8 cellular contexts compared by ENCODE assay signal in genomic region chr3:10010546-10011465, GRCh38. TPM values are rescaled to one million over a fixed set of nuclear protein-coding genes. Genes with fewer than 3 reads are reported as not detected.
DNase-seq lines count a peak whose midpoint lies in the region; ATAC-seq and TF ChIP-seq lines count a peak whose summit lies in the region.

No MANE protein-coding gene starts in this region.

- no peaks in the 10 kb centered on the region for H4K20me1 ChIP-seq in smooth muscle cell (ENCODE audit: low read depth)

- no peaks in the 10 kb centered on the region for H3K36me3 Mint-ChIP-seq in WTC11

- peak overlapping the region; percentile 64 for H3K4me3 Mint-ChIP-seq in WTC11

- H3K36me3 ChIP-seq in smooth muscle cell (ENCODE audit: low read depth) = no peaks in the 10 kb centered on the region

- peaks cover 8% of the 10 kb centered on the region for H3K4me1 ChIP-seq in smooth muscle cell (ENCODE audit: low read depth)

- peaks cover 20% of the 10 kb centered on the region for H3K4me1 Mint-ChIP-seq in WTC11

- H3K27me3 ChIP-seq in smooth muscle cell (ENCODE audit: low read depth) = no peaks in the 10 kb centered on the region

- H3K79me2 ChIP-seq in smooth muscle cell (ENCODE audit: low read depth) = no peaks in the 10 kb centered on the region

- peak; percentile 85 for ATAC-seq in GM18868 (IDR thresholded peaks at IDR 0.05; ENCODE audit: unreplicated experiment)
- peak; percentile 93 for ATAC-seq in HG03095 (IDR thresholded peaks at IDR 0.05; ENCODE audit: unreplicated experiment)
- ATAC-seq in WTC11 = peak; percentile 81

- TF ChIP-seq CTCF in AG04449 (IDR thresholded peaks at IDR 0.05; ENCODE audit: insufficient read depth, low read length, missing control alignments) (no peak), WTC11 (IDR thresholded peaks at IDR 0.05) (no peak), cardiac fibroblast (IDR thresholded peaks at IDR 0.05; ENCODE audit: low read depth, low read length) (no peak), smooth muscle cell (IDR thresholded peaks at IDR 0.05; ENCODE audit: borderline replicate concordance, insufficient read depth, poor library complexity, severe bottlenecking) (no peak)

- H3K27ac Mint-ChIP-seq in WTC11 = no peak overlapping the region

- peak overlapping the region; percentile 70 for H3K9ac ChIP-seq in smooth muscle cell (ENCODE audit: low read depth)

- no peaks in the 10 kb centered on the region for H3K9me3 Mint-ChIP-seq in WTC11

- 4% methylated on average over 32 of the region's 60 CpGs for WGBS in smooth muscle cell (ENCODE audit: low lambda C conversion rate)

- peak overlapping the region; percentile 71 for H3K4me3 ChIP-seq in AG04449 (ENCODE audit: low read depth, low read length)
- H3K4me3 ChIP-seq in cardiac fibroblast (replicated peaks in 1 of 2; ENCODE audit: low read depth in 2 of 2, low read length in 2 of 2) = peak overlapping the region; percentile 68 to 70
- H3K4me3 ChIP-seq in smooth muscle cell = peak overlapping the region; percentile 77

- POLR2A ChIA-PET in AG04449 (lab: Yijun Ruan, JAX) (interaction anchor here (1.2 kb wide), 1 partner anchor 64 kb away, joined by 9 read pairs; no protein-coding TSS in a partner anchor), WTC11 (lab: Charles Lee) (interaction anchor here (0.6 to 2.0 kb wide), 4 partner anchors 15 to 648 kb away, joined by 3 to 10 read pairs (median 3); partner anchors contain the start of genes ARPC4, FANCD2, TADA3 and THUMPD3)

- H3K9me3 ChIP-seq in smooth muscle cell (replicated peaks; ENCODE audit: low read depth) = no peaks in the 10 kb centered on the region

- no peak overlapping the region for H3K27ac ChIP-seq in smooth muscle cell (ENCODE audit: low read depth)

- H3F3A ChIP-seq in smooth muscle cell (ENCODE audit: low read depth) = no peaks in the 10 kb centered on the region

- no peak for DNase-seq in AG04449 (ENCODE audit: low read depth, low spot score)
- DNase-seq in NCI-H2196 (lab: John Stamatoyannopoulos, UW; ENCODE audit: unreplicated experiment) = peak; percentile 72
- DNase-seq in WTC11 (ENCODE audit: low spot score) = peak; percentile 98
- peak; percentile 91 to 95 for DNase-seq in cardiac fibroblast (ENCODE audit: low read depth in 2 of 2)
- peak; percentile 77 for DNase-seq in inferior parietal cortex (ENCODE audit: extremely low spot score)
- DNase-seq in smooth muscle cell (lab: John Stamatoyannopoulos, UW; ENCODE audit: unreplicated experiment) = peak; percentile 89

- H3K4me2 ChIP-seq in smooth muscle cell = peak overlapping the region; percentile 93

- peaks cover 33% of the 10 kb centered on the region for H3K27me3 Mint-ChIP-seq in WTC11 (ENCODE audit: low read depth)

- H2AFZ ChIP-seq in smooth muscle cell (ENCODE audit: low read depth) = peak overlapping the region; percentile 81

- CTCF ChIA-PET in AG04449 (lab: Yijun Ruan, JAX) = interaction anchor here (0.6 to 0.9 kb wide), 3 partner anchors 29 to 236 kb away, joined by 3 to 5 read pairs (median 3); no protein-coding TSS in a partner anchor
- CTCF ChIA-PET in WTC11 (lab: Charles Lee) = interaction anchor here (0.6 to 1.4 kb wide), 7 partner anchors 24 to 507 kb away, joined by 3 to 7 read pairs (median 3); partner anchors contain the start of gene EMC3

TF ChIP-seq in WTC11, 78 proteins besides CTCF, POLR2A, EP300 and RAD21:
- 0 out of 2 replicates have a peak, but pooled peaks have one; percentile 35 for TF ChIP-seq ARID4B (CRISPR knock-in tag; IDR thresholded peaks at IDR 0.05; ENCODE audit: borderline replicate concordance)
- peak; percentile 70; the same call in 1 of the 2 replicates for TF ChIP-seq ZNF423 (CRISPR knock-in tag; IDR thresholded peaks at IDR 0.05)
- no peak for TF ChIP-seq GTF2I (CRISPR knock-in tag; conservative IDR thresholded peaks at IDR 0.05)
- TF ChIP-seq KAT7 (CRISPR knock-in tag; IDR thresholded peaks at IDR 0.05; ENCODE audit: borderline replicate concordance) = 0 out of 2 replicates have a peak, but pooled peaks have one; percentile 34

RNA-seq across cellular contexts. Expression of gene FANCD2, which starts 15.4 kb away (rescaled TPM):
- 69.6 to 73.5 TPM (median 73.1 TPM) in 3 replicates for total RNA-seq in WTC11 (2021)
- 5.6 and 7.6 TPM in 2 replicates for total RNA-seq in smooth muscle cell
- 4.4 and 5.8 TPM in 2 replicates for polyA plus RNA-seq in smooth muscle cell

RNA-seq across cellular contexts. Expression of gene EMC3, which starts 24.2 kb away (rescaled TPM):
- total RNA-seq in WTC11 (2021) (38.0 to 43.8 TPM (median 42.1 TPM) in 3 replicates), smooth muscle cell (111 and 122 TPM in 2 replicates)
- 100 and 114 TPM in 2 replicates for polyA plus RNA-seq in smooth muscle cell

RNA-seq across cellular contexts. Expression of gene PRRT3, which starts 58.6 kb away (rescaled TPM):
- total RNA-seq in WTC11 (2021) (9.2 to 11.5 TPM (median 11.4 TPM) in 3 replicates), smooth muscle cell (0.85 and 1.3 TPM in 2 replicates)
- polyA plus RNA-seq in smooth muscle cell = 2.4 and 4.2 TPM in 2 replicates
